Comparison of ENCODE assay signal across 16 cellular contexts in the genomic region with DNA sequence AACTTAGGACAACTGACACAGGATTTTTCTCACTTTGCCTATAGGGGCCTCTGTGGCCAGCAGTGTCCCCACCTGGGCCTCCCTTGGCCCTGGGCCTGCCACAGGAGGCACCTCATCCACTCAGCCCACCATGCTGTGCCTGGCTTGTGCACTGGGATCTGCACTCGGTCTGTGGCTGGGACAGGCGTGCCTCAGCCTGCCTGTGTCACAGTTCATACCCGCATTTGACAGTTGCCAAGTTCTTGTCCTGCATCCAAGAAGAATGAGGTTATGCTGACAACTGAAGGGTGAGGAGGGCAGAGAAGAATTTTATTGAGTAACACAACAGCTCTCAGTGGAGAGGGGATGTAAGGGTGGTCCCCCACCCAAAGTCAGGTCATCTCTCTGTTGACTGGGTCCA. TPM values are rescaled to one million over a fixed set of nuclear protein-coding genes. Genes with fewer than 3 reads are reported as not detected.
DNase-seq lines count a peak whose midpoint lies in the region; ATAC-seq and TF ChIP-seq lines count a peak whose summit lies in the region.
"Had no signal": no experiment of that assay in that cellular context is flagged by ENCODE, and none has a peak within 500 bp of the region (broad histone marks: within the 10 kb centered on the region; RNA-seq: fewer than 3 reads in every experiment).

No MANE protein-coding gene starts in this region.

- CTCF ChIA-PET in naive thymus-derived CD4-positive, alpha-beta T cell (lab: Charles Lee) = no interaction called here

- no peak for TF ChIP-seq RAD21 in liver (IDR thresholded peaks at IDR 0.05)

- H3K27me3 ChIP-seq in liver (ENCODE audit: control insufficient read depth in 4 of 4, insufficient read depth in 4 of 4, low read length in 3 of 4) (no peaks in the 10 kb centered on the region), right lobe of liver (no peaks in the 10 kb centered on the region), endodermal cell (ENCODE audit: control insufficient read depth, insufficient read depth, low read length, poor library complexity, severe bottlenecking) (no peaks in the 10 kb centered on the region), esophagus squamous epithelium (no peaks in the 10 kb centered on the region)
- no peaks in the 10 kb centered on the region for H3K27me3 ChIP-seq in naive thymus-derived CD4-positive, alpha-beta T cell (ENCODE audit: control insufficient read depth in 2 of 2, insufficient read depth in 2 of 2, low read length in 2 of 2)
- H3K27me3 ChIP-seq: BLaER1 treated with 17β-estradiol and CSF1 and Interleukin-3, amounts not matched to agents 10 nM and 100 nM had no signal

- H3K9me3 ChIP-seq in liver (ENCODE audit: control insufficient read depth in 4 of 4, low read length in 3 of 4) (peaks cover 40 to 73% (median 46%) of the 10 kb centered on the region in 4 donors), right lobe of liver (peaks cover 0 to 22% (median 5%) of the 10 kb centered on the region in 4 donors), endodermal cell (ENCODE audit: control insufficient read depth, low read length) (peaks cover 90% of the 10 kb centered on the region), esophagus squamous epithelium (peaks cover 0 to 92% (median 48%) of the 10 kb centered on the region in 3 donors)
- H3K9me3 ChIP-seq in naive thymus-derived CD4-positive, alpha-beta T cell (ENCODE audit: control insufficient read depth in 2 of 3, low read length in 3 of 3) = peaks cover 0 to 87% (median 29%) of the 10 kb centered on the region in 3 experiments

- H3K4me1 ChIP-seq in liver (ENCODE audit: control insufficient read depth in 4 of 4, insufficient read depth in 4 of 4, low read length in 3 of 4) (no peaks in the 10 kb centered on the region), right lobe of liver (no peaks in the 10 kb centered on the region), endodermal cell (ENCODE audit: control insufficient read depth, insufficient read depth, low read length) (no peaks in the 10 kb centered on the region), esophagus squamous epithelium (peaks cover 0 to 9% (median 0%) of the 10 kb centered on the region in 3 donors)
- H3K4me1 ChIP-seq in naive thymus-derived CD4-positive, alpha-beta T cell (ENCODE audit: control insufficient read depth in 2 of 2, insufficient read depth in 2 of 2, low read length in 2 of 2) = no peaks in the 10 kb centered on the region
- H3K4me1 ChIP-seq: BLaER1 treated with 17β-estradiol and CSF1 and Interleukin-3, amounts not matched to agents 10 nM and 100 nM had no signal

- H3K4me3 ChIP-seq in liver (ENCODE audit: low read depth in 1 of 3, low read length in 3 of 3) (peak overlapping the region in 2 of 3 donors; percentile 29 to 46), right lobe of liver (no peak overlapping the region), endodermal cell (ENCODE audit: low read length) (peak overlapping the region; percentile 63), esophagus squamous epithelium (no peak overlapping the region)
- H3K4me3 ChIP-seq in naive thymus-derived CD4-positive, alpha-beta T cell (ENCODE audit: low read length) = no peak overlapping the region
- H3K4me3 ChIP-seq: BLaER1 treated with 17β-estradiol and CSF1 and Interleukin-3, amounts not matched to agents 10 nM and 100 nM had no signal

- TF ChIP-seq CTCF in liver (IDR thresholded peaks at IDR 0.05; ENCODE audit: low read depth, low read length, missing input control) (no peak), right lobe of liver (IDR thresholded peaks at IDR 0.05) (no peak), endodermal cell (conservative IDR thresholded peaks at IDR 0.05) (no peak), esophagus squamous epithelium (IDR thresholded peaks at IDR 0.05) (no peak)

- peaks cover 3% of the 10 kb centered on the region for H3K27me3 Mint-ChIP-seq in endodermal cell (ENCODE audit: insufficient read depth)
- no peaks in the 10 kb centered on the region for H3K27me3 Mint-ChIP-seq in naive thymus-derived CD4-positive, alpha-beta T cell
- H3K27me3 Mint-ChIP-seq: B cell had no signal

- no peak overlapping the region for H3K9ac ChIP-seq in liver (ENCODE audit: low read depth in 1 of 2, low read length in 2 of 2)
- no peak overlapping the region for H3K9ac ChIP-seq in endodermal cell (ENCODE audit: extremely low read depth, low read length, poor library complexity, severe bottlenecking)
- H3K9ac ChIP-seq: BLaER1 treated with 17β-estradiol and CSF1 and Interleukin-3, amounts not matched to agents 10 nM and 100 nM had no signal

- peaks cover 2% of the 10 kb centered on the region for H3K4me1 Mint-ChIP-seq in endodermal cell
- H3K4me1 Mint-ChIP-seq in naive thymus-derived CD4-positive, alpha-beta T cell = no peaks in the 10 kb centered on the region
- H3K4me1 Mint-ChIP-seq: B cell; CD8-positive, alpha-beta memory T cell had no signal

- TF ChIP-seq POLR2A in right lobe of liver (IDR thresholded peaks at IDR 0.05) = no peak
- no peak for TF ChIP-seq POLR2A in esophagus squamous epithelium (IDR thresholded peaks at IDR 0.05)

- no peak overlapping the region for H3K27ac Mint-ChIP-seq in endodermal cell
- H3K27ac Mint-ChIP-seq in naive thymus-derived CD4-positive, alpha-beta T cell = no peak overlapping the region
- H3K27ac Mint-ChIP-seq: B cell; CD8-positive, alpha-beta memory T cell had no signal

- ATAC-seq in right lobe of liver (no peak), GM21515 (IDR thresholded peaks at IDR 0.05; ENCODE audit: unreplicated experiment) (no peak), HG03354 (IDR thresholded peaks at IDR 0.05; ENCODE audit: poor library complexity, severe bottlenecking, unreplicated experiment) (no peak)
- ATAC-seq in naive thymus-derived CD4-positive, alpha-beta T cell = no peak

- no peaks in the 10 kb centered on the region for H3K36me3 ChIP-seq in liver (ENCODE audit: control insufficient read depth in 4 of 4, insufficient read depth in 3 of 4, low read depth in 1 of 4, low read length in 3 of 4)
- no peaks in the 10 kb centered on the region for H3K36me3 ChIP-seq in right lobe of liver
- H3K36me3 ChIP-seq in endodermal cell (ENCODE audit: control insufficient read depth, insufficient read depth, low read length) = no peaks in the 10 kb centered on the region
- H3K36me3 ChIP-seq in esophagus squamous epithelium = peaks cover 0 to under 1% (median 0%) of the 10 kb centered on the region in 3 donors
- no peaks in the 10 kb centered on the region for H3K36me3 ChIP-seq in naive thymus-derived CD4-positive, alpha-beta T cell (ENCODE audit: control insufficient read depth in 2 of 3, insufficient read depth in 3 of 3, low read length in 3 of 3)

- peaks cover 83% of the 10 kb centered on the region for H3K9me3 Mint-ChIP-seq in endodermal cell
- peaks cover 4 to 96% (median 62%) of the 10 kb centered on the region in 11 donors for H3K9me3 Mint-ChIP-seq in naive thymus-derived CD4-positive, alpha-beta T cell

- peaks cover 38% of the 10 kb centered on the region for H3K36me3 Mint-ChIP-seq in endodermal cell (ENCODE audit: low read depth)
- H3K36me3 Mint-ChIP-seq in naive thymus-derived CD4-positive, alpha-beta T cell = peaks cover 30 to 54% (median 48%) of the 10 kb centered on the region in 5 donors

- H3K4me3 Mint-ChIP-seq in endodermal cell = no peak overlapping the region
- no peak overlapping the region for H3K4me3 Mint-ChIP-seq in naive thymus-derived CD4-positive, alpha-beta T cell
- H3K4me3 Mint-ChIP-seq: B cell had no signal

- POLR2A ChIA-PET in naive thymus-derived CD4-positive, alpha-beta T cell (lab: Charles Lee) = interaction anchor here (0.6 kb wide), 2 partner anchors 471 to 1705 kb away, joined by 3 read pairs; no protein-coding TSS in a partner anchor

- WGBS in liver = 98% methylated on average over 3 of the region's 3 CpGs
- WGBS in right lobe of liver (ENCODE audit: insufficient coverage, low coverage, low lambda C conversion rate, missing lambda C conversion rate) = 100% methylated on average over 1 of the region's 3 CpGs
- 96% methylated on average over 3 of the region's 3 CpGs; no CpG with 5 or more reads in 1 of the 2 experiments for WGBS in endodermal cell (ENCODE audit: insufficient coverage in 1 of 2, insufficient read length in 1 of 2), 2 experiments
- WGBS in esophagus squamous epithelium, 2 donors = 50 to 63% methylated on average over 2 to 3 of the region's 3 CpGs

- H3K27ac ChIP-seq in liver (ENCODE audit: low read depth in 1 of 2, low read length in 2 of 2) (no peak overlapping the region), right lobe of liver (no peak overlapping the region), endodermal cell (ENCODE audit: low read depth, low read length) (no peak overlapping the region), esophagus squamous epithelium (peak overlapping the region in 3 of 4 donors; percentile 42 to 70 (median 55))
- no peak overlapping the region for H3K27ac ChIP-seq in naive thymus-derived CD4-positive, alpha-beta T cell (ENCODE audit: low read depth, low read length)
- H3K27ac ChIP-seq: BLaER1 treated with 17β-estradiol and CSF1 and Interleukin-3, amounts not matched to agents 10 nM and 100 nM had no signal

- DNase-seq in right lobe of liver = no peak
- DNase-seq in endodermal cell = peak; percentile 20
- no peak for DNase-seq in esophagus squamous epithelium (lab: John Stamatoyannopoulos, UW)
- DNase-seq in naive thymus-derived CD4-positive, alpha-beta T cell = no peak
- DNase-seq: CD8-positive, alpha-beta memory T cell; COR-L47; DMS153; DMS79; GDM1; GOT3; H7 had no signal

- intact Hi-C loops in right lobe of liver (cut with DNase I) = no loop called here
- intact Hi-C loops in esophagus squamous epithelium (cut with DNase I) = no loop called here
- intact Hi-C loops in naive thymus-derived CD4-positive, alpha-beta T cell (cut with micrococcal nuclease) = no loop called here

TF ChIP-seq in liver, 16 proteins besides CTCF, POLR2A, EP300 and RAD21:
- TF ChIP-seq EGR1 (IDR thresholded peaks at IDR 0.05; ENCODE audit: low read depth in 2 of 2) (no peak), HNF4G (IDR thresholded peaks at IDR 0.05) (no peak), GABPA (IDR thresholded peaks at IDR 0.05 in 1 of 2, conservative IDR thresholded peaks at IDR 0.05 in 1 of 2) (no peak), RXRA (IDR thresholded peaks at IDR 0.05) (no peak), FOXA1 (IDR thresholded peaks at IDR 0.05) (no peak), FOXA2 (IDR thresholded peaks at IDR 0.05) (no peak)

RNA-seq across cellular contexts. Expression of a gene that starts 36.0 kb away (rescaled TPM):
- total RNA-seq in liver (10 to 100 TPM in 1 of 2 donors, 1 to 10 TPM in 1; 7.3 to 18.9 TPM), right lobe of liver (10 to 100 TPM in 1 of 6 experiments, 1 to 10 TPM in 5; 3.4 to 11.3 (median 6.2) TPM), endodermal cell (10 to 100 TPM; 20.4 to 33.2 TPM), esophagus squamous epithelium (10 to 100 TPM in 3 of 4 donors, 1 to 10 TPM in 1; 8.1 to 22.5 (median 13.8) TPM)
- 1 to 10 TPM; 2.1 to 3.8 TPM for polyA plus RNA-seq in liver
- 51.7 TPM for polyA plus RNA-seq in endodermal cell (2013, experiment 1 of 2)
- polyA plus RNA-seq in endodermal cell (2013, experiment 2 of 2) = 41.3 TPM
- total RNA-seq in naive thymus-derived CD4-positive, alpha-beta T cell = 10 to 100 TPM; 25.7 to 49.4 (median 38.8) TPM
- 10 to 100 TPM; 18.2 to 33.1 TPM for polyA plus RNA-seq in naive thymus-derived CD4-positive, alpha-beta T cell

Comparison
In these comparisons a context has a peak if more than half of its experiments do, and no peak if none do; other contexts are left out.
1. H3K4me3 ChIP-seq: peak in liver (2 of 3) and endodermal cell (single experiment); none in right lobe of liver (0 of 3), esophagus squamous epithelium (0 of 4) and naive thymus-derived CD4-positive, alpha-beta T cell (single experiment).
2. H3K27ac ChIP-seq: peak in esophagus squamous epithelium (3 of 4); none in liver (0 of 2), right lobe of liver (0 of 3), endodermal cell (single experiment) and naive thymus-derived CD4-positive, alpha-beta T cell (single experiment).